Comparison of ENCODE assay signal across 16 cellular contexts in the genomic region with DNA sequence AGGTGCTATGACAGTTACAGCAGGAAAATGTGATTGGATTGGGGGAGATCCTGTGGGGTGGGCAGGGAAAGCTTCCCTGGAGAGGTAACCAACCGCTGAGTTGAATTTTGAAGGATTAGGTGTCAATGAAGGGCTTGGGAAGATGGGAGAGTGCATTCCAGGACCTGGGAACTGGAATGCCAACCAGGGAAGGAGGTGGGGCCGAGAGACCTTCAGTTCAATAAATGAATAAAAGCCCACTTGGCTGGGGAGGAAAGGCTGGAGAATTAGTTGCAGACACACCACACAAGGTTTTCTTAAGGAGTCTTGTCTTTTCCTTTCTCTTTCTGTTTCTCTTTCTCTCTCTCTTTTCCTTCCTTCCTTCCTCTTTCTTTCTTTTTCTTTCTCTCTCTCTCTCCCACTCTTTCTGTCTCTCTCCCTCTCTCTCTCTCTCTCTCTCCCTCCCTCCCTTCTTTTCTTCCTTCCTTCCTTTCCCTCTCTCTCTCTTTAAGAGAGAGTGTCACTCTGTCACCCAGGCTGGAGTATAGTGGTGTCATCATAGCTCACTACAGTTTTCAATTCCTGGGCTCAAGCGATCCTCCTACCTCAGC. TPM values are rescaled to one million over a fixed set of nuclear protein-coding genes. Genes with fewer than 3 reads are reported as not detected.
DNase-seq lines count a peak whose midpoint lies in the region; ATAC-seq, FAIRE-seq and TF ChIP-seq lines count a peak whose summit lies in the region.
"Had no signal": no experiment of that assay in that cellular context is flagged by ENCODE, and none has a peak within 500 bp of the region (broad histone marks: within the 10 kb centered on the region; RNA-seq: fewer than 3 reads in every experiment).

No MANE protein-coding gene starts in this region.

- H3K4me3 ChIP-seq in Caco-2 (ENCODE audit: low read depth, low read length) = no peak overlapping the region
- H3K4me3 ChIP-seq in HUES64 (ENCODE audit: low read length) = no peak overlapping the region
- H3K4me3 ChIP-seq in mammary epithelial cell (replicated peaks in 1 of 3; ENCODE audit: insufficient read depth in 1 of 3, low read depth in 2 of 3, low read length in 3 of 3) = no peak overlapping the region
- no peak overlapping the region for H3K4me3 ChIP-seq in lower lobe of right lung
- H3K4me3 ChIP-seq: colonic mucosa, right atrium auricular region had no signal

- no peak overlapping the region; the same call in 1 of the 2 replicates for H3K9ac ChIP-seq in HUES64 (ENCODE audit: low read depth, low read length)
- H3K9ac ChIP-seq in mammary epithelial cell (ENCODE audit: insufficient read depth, low read length) = peak overlapping the region; percentile 22

- peak overlapping the region; percentile 64 for H3K4me3 Mint-ChIP-seq in Caco-2 (ENCODE audit: unreplicated experiment)
- no peak overlapping the region for H3K4me3 Mint-ChIP-seq in mesothelial cell of epicardium

- in situ Hi-C loops in mammary epithelial cell (cut with MboI; ENCODE audit: low sequenced_read_pairs in 2 of 2) = no loop called here

- H3K27ac Mint-ChIP-seq in Caco-2 (ENCODE audit: unreplicated experiment) (peak overlapping the region; percentile 87), mesothelial cell of epicardium (peak overlapping the region; percentile 81)
- H3K27ac Mint-ChIP-seq: immature natural killer cell had no signal

- H3K27ac ChIP-seq in HUES64 (ENCODE audit: low read depth, low read length) (peak overlapping the region; percentile 40), mammary epithelial cell (ENCODE audit: insufficient read depth, low read depth, low read length) (peak overlapping the region; percentile 40), lower lobe of right lung (no peak overlapping the region)
- H3K27ac ChIP-seq: colonic mucosa, neutrophil, right atrium auricular region had no signal

- H3K4me1 Mint-ChIP-seq in Caco-2 (ENCODE audit: low read depth, unreplicated experiment) (peaks cover 12% of the 10 kb centered on the region), mesothelial cell of epicardium (peaks cover 32% of the 10 kb centered on the region)

- peaks cover 61% of the 10 kb centered on the region for H3K79me2 ChIP-seq in mammary epithelial cell (ENCODE audit: insufficient read depth, low read length)

- FAIRE-seq in GM19239 (lab: Jason Lieb, UNC) = no peak

- H3K36me3 Mint-ChIP-seq in Caco-2 (ENCODE audit: insufficient read depth, unreplicated experiment) = no peaks in the 10 kb centered on the region
- no peaks in the 10 kb centered on the region for H3K36me3 Mint-ChIP-seq in mesothelial cell of epicardium
- H3K36me3 Mint-ChIP-seq: immature natural killer cell had no signal

- H3K4me1 ChIP-seq in Caco-2 (peaks cover 20% of the 10 kb centered on the region), HUES64 (ENCODE audit: insufficient read depth, low read length) (peaks cover 21% of the 10 kb centered on the region), mammary epithelial cell (ENCODE audit: insufficient read depth, low read length) (peaks cover 25% of the 10 kb centered on the region), lower lobe of right lung (peaks cover 8% of the 10 kb centered on the region)
- H3K4me1 ChIP-seq: colonic mucosa had no signal

- DNase-seq in Caco-2 (no peak), mammary epithelial cell (no peak), mesothelial cell of epicardium (ENCODE audit: low spot score in 2 of 2, unreplicated experiment in 2 of 2) (no peak), NCI-H2227 treated with DMSO at 0.1 percent for 48 hours (lab: John Stamatoyannopoulos, UW) (no peak), GM19239 (ENCODE audit: insufficient read length, low spot score) (no peak), lower lobe of right lung (no peak)
- DNase-seq: colonic mucosa; immature natural killer cell; IMR-90; NCI-H1092 treated with DMSO at 0.1 percent for 48 hours; NCI-H774; stimulated activated CD4-positive, alpha-beta T cell treated with anti-CD3 and anti-CD28 coated beads, Interleukin-1b, Interleukin-23, amount 100 ng/mL, for 48 hours had no signal

- dilution Hi-C loops in mammary epithelial cell (cut with HindIII; ENCODE audit: low sequenced_read_pairs) = loop anchor here (5.0 kb wide), 1 partner anchor 39 kb away; no protein-coding TSS in a partner anchor

- BruUV-seq in Caco-2 (replicated peaks; lab: Mats Ljungman, UMichigan) (no TSS peak), mammary epithelial cell (replicated peaks; lab: Mats Ljungman, UMichigan) (no TSS peak)

- CTCF ChIA-PET in Caco-2 (lab: Charles Lee) = interaction anchor here (0.6 to 0.7 kb wide), 2 partner anchors 71 to 277 kb away, joined by 4 to 5 read pairs; no protein-coding TSS in a partner anchor
- CTCF ChIA-PET in mammary epithelial cell (lab: Charles Lee; ENCODE audit: low non-redundant PET) = no interaction called here

- H3K36me3 ChIP-seq in Caco-2 (ENCODE audit: control insufficient read depth, insufficient read depth, low read length) = no peaks in the 10 kb centered on the region
- no peaks in the 10 kb centered on the region for H3K36me3 ChIP-seq in HUES64 (ENCODE audit: insufficient read depth, low read length)
- no peaks in the 10 kb centered on the region for H3K36me3 ChIP-seq in mammary epithelial cell (ENCODE audit: insufficient read depth, low read length)
- no peaks in the 10 kb centered on the region for H3K36me3 ChIP-seq in lower lobe of right lung
- H3K36me3 ChIP-seq: colonic mucosa, neutrophil, right atrium auricular region had no signal

- H3K9me3 Mint-ChIP-seq in Caco-2 (ENCODE audit: unreplicated experiment) (no peaks in the 10 kb centered on the region), mesothelial cell of epicardium (peaks cover 4% of the 10 kb centered on the region)
- H3K9me3 Mint-ChIP-seq: immature natural killer cell had no signal

- H3K27me3 ChIP-seq in Caco-2 (replicated peaks; ENCODE audit: control insufficient read depth, insufficient read depth, low read length) (no peaks in the 10 kb centered on the region), HUES64 (ENCODE audit: insufficient read depth, low read length) (peaks cover 23% of the 10 kb centered on the region), mammary epithelial cell (ENCODE audit: insufficient read depth, low read length) (no peaks in the 10 kb centered on the region), lower lobe of right lung (ENCODE audit: low read depth) (peaks cover 22% of the 10 kb centered on the region)
- H3K27me3 ChIP-seq: colonic mucosa had no signal

- WGBS in HUES64 = 30% methylated on average over 3 of the region's 3 CpGs
- WGBS in mammary epithelial cell (ENCODE audit: low coverage, missing lambda C conversion rate) = 76% methylated on average over 3 of the region's 3 CpGs

- no peaks in the 10 kb centered on the region for H3K9me3 ChIP-seq in Caco-2
- no peaks in the 10 kb centered on the region for H3K9me3 ChIP-seq in HUES64 (ENCODE audit: insufficient read depth, low read depth, low read length)
- no peaks in the 10 kb centered on the region for H3K9me3 ChIP-seq in mammary epithelial cell (replicated peaks; ENCODE audit: insufficient read depth, low read length)
- H3K9me3 ChIP-seq in lower lobe of right lung = no peaks in the 10 kb centered on the region
- H3K9me3 ChIP-seq: colonic mucosa, neutrophil, right atrium auricular region had no signal

- TF ChIP-seq CTCF in Caco-2 (IDR thresholded peaks at IDR 0.05; ENCODE audit: insufficient read depth in 1 of 2, low read depth in 1 of 2, low read length in 1 of 2, severe bottlenecking in 1 of 2, unreplicated experiment in 1 of 2) (no peak), mammary epithelial cell (conservative IDR thresholded peaks at IDR 0.05 in 1 of 2, IDR thresholded peaks at IDR 0.05 in 1 of 2; ENCODE audit: extremely low read depth in 1 of 2, insufficient read depth in 1 of 2, low read depth in 1 of 2, low read length in 2 of 2) (no peak), mesothelial cell of epicardium (IDR thresholded peaks at IDR 0.05; ENCODE audit: unreplicated experiment) (no peak), lower lobe of right lung (IDR thresholded peaks at IDR 0.05) (no peak)

- no peaks in the 10 kb centered on the region for H3K27me3 Mint-ChIP-seq in Caco-2 (ENCODE audit: insufficient read depth, unreplicated experiment)
- peaks cover 23% of the 10 kb centered on the region for H3K27me3 Mint-ChIP-seq in mesothelial cell of epicardium (ENCODE audit: low read depth)

- no peaks in the 10 kb centered on the region for H4K20me1 ChIP-seq in mammary epithelial cell (ENCODE audit: insufficient read depth, low read length)

- peak overlapping the region; percentile 75 for H3K4me2 ChIP-seq in mammary epithelial cell (ENCODE audit: insufficient read depth, low read depth, low read length)

- intact Hi-C loops in Caco-2 (cut with micrococcal nuclease; ENCODE audit: unreplicated experiment) = no loop called here
- intact Hi-C loops in mammary epithelial cell (cut with micrococcal nuclease) = loop anchor here (1.0 to 2.0 kb wide), 2 partner anchors 20 to 28 kb away; no protein-coding TSS in a partner anchor
- intact Hi-C loops in lower lobe of right lung (cut with DNase I) = no loop called here

- ATAC-seq in HG03457 (IDR thresholded peaks at IDR 0.05; ENCODE audit: unreplicated experiment) (no peak), lower lobe of right lung (no peak)

- POLR2A ChIA-PET in Caco-2 (lab: Charles Lee) = interaction anchor here (0.6 to 0.7 kb wide), 2 partner anchors 21 to 1677 kb away, joined by 3 to 5 read pairs; no protein-coding TSS in a partner anchor

- peak overlapping the region; percentile 0 for H2AFZ ChIP-seq in mammary epithelial cell (ENCODE audit: low read depth, low read length)

RNA-seq across cellular contexts. Expression of a gene that starts 3.3 kb away (rescaled TPM):
- total RNA-seq in Caco-2 (2022) = 6.0 and 6.5 TPM in 2 replicates
- polyA plus RNA-seq in HUES64 (2013, experiment 1 of 2) = 1.8 TPM
- 1.5 TPM for polyA plus RNA-seq in HUES64 (2013, experiment 2 of 2)
- 1 to 10 TPM; 8.0 to 9.3 TPM for total RNA-seq in mammary epithelial cell
- 3.7 TPM for polyA plus RNA-seq in mammary epithelial cell
- 19.3 TPM for polyA minus RNA-seq in mammary epithelial cell
- total RNA-seq in mesothelial cell of epicardium = 8.9 to 10.2 TPM (median 9.7 TPM) in 3 replicates
- total RNA-seq in lower lobe of right lung = 6.8 TPM
- total RNA-seq: IMR-90 had no signal
- polyA plus RNA-seq: IMR-90 had no signal
